In the genomic region with DNA sequence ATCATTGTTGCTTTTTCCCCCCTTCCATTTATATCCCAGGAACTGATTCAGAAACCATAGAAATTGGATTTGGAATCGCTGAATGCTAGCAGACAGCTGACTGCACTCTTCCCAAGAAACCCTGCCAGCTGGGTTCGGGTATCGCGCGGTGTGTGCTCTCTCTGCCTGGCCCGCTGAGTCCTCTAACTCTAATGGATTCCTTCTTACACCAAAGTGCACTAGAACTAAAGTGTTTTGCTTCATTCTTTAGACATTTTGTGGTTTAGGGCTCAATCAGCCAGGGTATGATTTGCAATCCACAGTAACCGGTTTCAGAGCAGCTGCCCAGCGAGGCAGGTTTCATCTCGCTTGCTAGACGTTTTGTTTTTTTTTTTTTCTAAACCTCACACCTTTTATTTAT, we compare ENCODE assay signal across 12 cellular contexts.
DNase-seq lines count a peak whose midpoint lies in the region; ATAC-seq and TF ChIP-seq lines count a peak whose summit lies in the region.
"Had no signal": no experiment of that assay in that cellular context is flagged by ENCODE, and none has a peak within 500 bp of the region (broad histone marks: within the 10 kb centered on the region; RNA-seq: fewer than 3 reads in every experiment).

No MANE protein-coding gene starts in this region.

- no peaks in the 10 kb centered on the region for H3K27me3 ChIP-seq in testis
- H3K27me3 ChIP-seq: brain microvascular endothelial cell had no signal

- H3K36me3 Mint-ChIP-seq in brain = no peaks in the 10 kb centered on the region

- H3K4me3 Mint-ChIP-seq in brain = peak overlapping the region in 4 of 5 experiments; percentile 64 to 86 (median 72)
- H3K4me3 Mint-ChIP-seq: CD8-positive, alpha-beta memory T cell had no signal

- peak overlapping the region in 1 of 2 donors; percentile 4 for H3K27ac ChIP-seq in testis

- H3K9me3 ChIP-seq in testis (no peaks in the 10 kb centered on the region), mucosa of descending colon (no peaks in the 10 kb centered on the region)

- peaks cover 16% of the 10 kb centered on the region for H3K4me1 ChIP-seq in testis
- H3K4me1 ChIP-seq in mucosa of descending colon (ENCODE audit: low read depth) = peaks cover 5% of the 10 kb centered on the region

- DNase-seq in AG08396 (ENCODE audit: low spot score) (peak; percentile 46), myocyte (ENCODE audit: low read depth) (peak; percentile 87), testis (no peak), activated gamma-delta T cell (lab: John Stamatoyannopoulos, UW) (no peak), mucosa of descending colon (no peak)
- DNase-seq: activated CD4-positive, alpha-beta T cell treated with anti-CD3 and anti-CD28 coated beads for 48 hours; brain microvascular endothelial cell; CD8-positive, alpha-beta memory T cell; stimulated activated CD4-positive, alpha-beta T cell treated with anti-CD3 and anti-CD28 coated beads, Interleukin-2, amount 100 ng/mL, for 48 hours had no signal

- H3K36me3 ChIP-seq in testis (ENCODE audit: low read depth, missing control alignments) (no peaks in the 10 kb centered on the region), mucosa of descending colon (ENCODE audit: low read depth) (no peaks in the 10 kb centered on the region)
- H3K36me3 ChIP-seq: brain microvascular endothelial cell had no signal

- TF ChIP-seq POLR2A in testis (IDR thresholded peaks at IDR 0.05) = no peak

- intact Hi-C loops in testis (cut with DNase I; ENCODE audit: low total_unique reads) = no loop called here
- intact Hi-C loops in mucosa of descending colon (cut with DNase I, micrococcal nuclease) = no loop called here

- peaks cover 0 to 3% (median 0%) of the 10 kb centered on the region in 5 experiments for H3K9me3 Mint-ChIP-seq in brain
- H3K9me3 Mint-ChIP-seq: CD8-positive, alpha-beta memory T cell had no signal

- peak overlapping the region; percentile 84 to 95 (median 91) for H3K27ac Mint-ChIP-seq in brain
- H3K27ac Mint-ChIP-seq: CD8-positive, alpha-beta memory T cell had no signal

- TF ChIP-seq CTCF in brain (conservative IDR thresholded peaks at IDR 0.05) (no peak), testis (IDR thresholded peaks at IDR 0.05) (no peak), mucosa of descending colon (IDR thresholded peaks at IDR 0.05) (no peak)

- WGBS in testis, 2 donors = 58% methylated on average over 10 of the region's 10 CpGs

- no peaks in the 10 kb centered on the region for H3K27me3 Mint-ChIP-seq in brain

- H3K4me1 Mint-ChIP-seq in brain = peaks cover 52% of the 10 kb centered on the region

- no peak overlapping the region for H3K4me3 ChIP-seq in testis
- no peak overlapping the region for H3K4me3 ChIP-seq in mucosa of descending colon

- ATAC-seq in HG02938 (IDR thresholded peaks at IDR 0.05; ENCODE audit: unreplicated experiment) (peak; percentile 56), HG03280 (IDR thresholded peaks at IDR 0.05; ENCODE audit: unreplicated experiment) (no peak), mucosa of descending colon (no peak)

Comparison
In these comparisons a context has a peak if more than half of its experiments do, and no peak if none do; other contexts are left out.
1. DNase-seq: peak in AG08396 (single experiment) and myocyte (single experiment); none in testis (single experiment), activated gamma-delta T cell (single experiment) and mucosa of descending colon (0 of 3).